ENCODE assay signal across 19 cellular contexts in the genomic region with DNA sequence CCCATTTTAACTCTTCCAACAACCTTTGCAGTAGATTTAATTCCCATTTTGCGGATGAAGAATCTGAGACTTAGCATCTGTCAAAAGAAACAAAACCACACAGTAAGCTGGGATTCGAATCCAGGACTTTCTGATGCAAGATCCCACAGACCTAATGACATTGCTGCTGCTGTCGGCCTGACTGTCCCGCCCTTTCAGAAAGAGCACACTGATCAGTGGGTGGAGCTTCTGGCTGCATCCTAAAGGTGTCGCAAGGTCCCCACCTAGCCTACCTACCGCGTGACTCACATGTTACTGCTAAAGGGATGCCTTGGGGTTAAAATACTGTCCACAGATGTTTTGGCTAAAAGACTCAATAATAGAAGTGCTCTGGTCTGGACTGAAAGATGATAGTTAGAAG.
"Had no signal": no experiment of that assay in that cellular context is flagged by ENCODE, and none has a peak within 500 bp of the region (broad histone marks: within the 10 kb centered on the region; RNA-seq: fewer than 3 reads in every experiment).

No MANE protein-coding gene starts in this region.

- H3K9me3 ChIP-seq: psoas muscle, tibial artery had no signal

- H3K27ac ChIP-seq: psoas muscle, spleen, tibial artery, VCaP had no signal

- H3K9me3 Mint-ChIP-seq: natural killer cell; stimulated activated memory B cell treated with anti-CD40 and anti-IgM and Interleukin-4, amounts not matched to agents 10 μg/mL and 1 μg/mL and 100 μg/mL, for 72 hours had no signal

- H3K27ac Mint-ChIP-seq: activated CD4-positive, alpha-beta T cell treated with anti-CD3 and anti-CD28 coated beads for 36 hours; activated CD8-positive, alpha-beta T cell treated with anti-CD3 and anti-CD28 coated beads, Interleukin-2, amount 10 ng/mL, durations not matched to agents 7 days and 5 days; natural killer cell; stimulated activated memory B cell treated with anti-CD40 and anti-IgM and Interleukin-4, amounts not matched to agents 10 μg/mL and 1 μg/mL and 100 μg/mL, for 72 hours; T-cell had no signal

- ATAC-seq: activated CD4-positive, alpha-beta T cell treated with anti-CD3 and anti-CD28 coated beads for 36 hours; activated CD8-positive, alpha-beta T cell treated with anti-CD3 and anti-CD28 coated beads, Interleukin-2, amount 10 ng/mL, durations not matched to agents 7 days and 5 days; left colon; natural killer cell; psoas muscle; sciatic nerve; stimulated activated memory B cell treated with anti-CD40 and anti-IgM and Interleukin-4, amounts not matched to agents 10 μg/mL and 1 μg/mL and 100 μg/mL, for 72 hours; T-cell had no signal

- H3K4me1 Mint-ChIP-seq: activated CD4-positive, alpha-beta T cell treated with anti-CD3 and anti-CD28 coated beads for 36 hours; natural killer cell; stimulated activated memory B cell treated with anti-CD40 and anti-IgM and Interleukin-4, amounts not matched to agents 10 μg/mL and 1 μg/mL and 100 μg/mL, for 72 hours; T-cell had no signal

- H3K36me3 Mint-ChIP-seq: natural killer cell; stimulated activated memory B cell treated with anti-CD40 and anti-IgM and Interleukin-4, amounts not matched to agents 10 μg/mL and 1 μg/mL and 100 μg/mL, for 72 hours; T-cell had no signal

- H3K36me3 ChIP-seq: spleen, tibial artery had no signal

- H3K4me3 Mint-ChIP-seq: activated CD4-positive, alpha-beta T cell treated with anti-CD3 and anti-CD28 coated beads for 36 hours; activated CD8-positive, alpha-beta T cell treated with anti-CD3 and anti-CD28 coated beads, Interleukin-2, amount 10 ng/mL, durations not matched to agents 7 days and 5 days; natural killer cell; stimulated activated memory B cell treated with anti-CD40 and anti-IgM and Interleukin-4, amounts not matched to agents 10 μg/mL and 1 μg/mL and 100 μg/mL, for 72 hours; T-cell had no signal

- DNase-seq: activated CD4-positive, alpha-beta T cell treated with anti-CD3 and anti-CD28 coated beads for 36 hours; activated CD8-positive, alpha-beta memory T cell treated with anti-CD3 and anti-CD28 coated beads, Interleukin-2, amount 50 U/mL, for 48 hours; activated CD8-positive, alpha-beta T cell treated with anti-CD3 and anti-CD28 coated beads, Interleukin-2, amount 10 ng/mL, durations not matched to agents 7 days and 5 days; activated naive CD4-positive, alpha-beta T cell; caudate nucleus; cortex of kidney; effector memory CD4-positive, alpha-beta T cell; hippocampal formation; left colon; natural killer cell; psoas muscle; spleen; stimulated activated CD4-positive, alpha-beta T cell treated with anti-CD3 and anti-CD28 coated beads, Interleukin-1b, Interleukin-23, amount 100 ng/mL, for 48 hours; T-cell; T1000; tibial artery had no signal

- H3K4me3 ChIP-seq: psoas muscle, spleen, tibial artery had no signal

- H3K4me1 ChIP-seq: psoas muscle, spleen, tibial artery had no signal
